In the genomic region with DNA sequence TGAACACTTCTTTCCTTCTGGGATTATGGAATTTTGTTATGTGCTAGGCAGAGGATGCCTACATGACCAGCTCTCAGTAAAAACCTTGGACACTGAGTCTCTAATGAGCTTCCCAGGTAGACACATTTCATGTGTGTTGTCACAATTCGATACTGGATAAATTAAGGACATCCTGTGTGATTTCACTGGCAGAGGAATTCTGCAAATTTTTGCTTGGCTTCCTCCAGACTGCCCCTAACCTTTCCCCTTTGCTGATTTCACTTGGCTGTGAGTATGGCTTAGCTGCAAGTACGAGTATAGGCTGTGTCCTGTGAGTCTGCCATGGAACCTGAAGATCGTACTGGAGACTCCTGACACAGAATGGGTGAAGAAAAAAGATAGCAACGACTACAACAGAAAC, we compare ENCODE assay signal across 22 cellular contexts. TPM values are rescaled to one million over a fixed set of nuclear protein-coding genes. Genes with fewer than 3 reads are reported as not detected.
DNase-seq lines count a peak whose midpoint lies in the region; ATAC-seq and TF ChIP-seq lines count a peak whose summit lies in the region.
"Had no signal": no experiment of that assay in that cellular context is flagged by ENCODE, and none has a peak within 500 bp of the region (broad histone marks: within the 10 kb centered on the region; RNA-seq: fewer than 3 reads in every experiment).

No MANE protein-coding gene starts in this region.

- H3K27ac ChIP-seq in HEK293 (ENCODE audit: extremely low read depth, low read depth, low read length) = no peak overlapping the region
- peak overlapping the region; percentile 8 to 55 for H3K27ac ChIP-seq in tibial artery
- H3K27ac ChIP-seq: 22Rv1, A549, C4-2B, HL-60 had no signal

- H3K36me3 ChIP-seq in HEK293 (ENCODE audit: control insufficient read depth in 2 of 2, insufficient read depth in 1 of 2, low read length in 2 of 2) = no peaks in the 10 kb centered on the region; a peak in 2 of 3 replicates
- H3K36me3 ChIP-seq in tibial artery = no peaks in the 10 kb centered on the region

- CTCF ChIA-PET in HEK293 (lab: Yijun Ruan, JAX) = interaction anchor here (0.5 to 1.6 kb wide), 2 partner anchors 36 to 68 kb away, joined by 4 to 5 read pairs; no protein-coding TSS in a partner anchor

- ATAC-seq in GM18867 (IDR thresholded peaks at IDR 0.05; ENCODE audit: unreplicated experiment) (no peak), GM21423 (IDR thresholded peaks at IDR 0.05; ENCODE audit: unreplicated experiment) (no peak)
- ATAC-seq: A549, GM12878, K562 had no signal

- intact Hi-C loops in tibial artery (cut with DNase I; ENCODE audit: low total_unique reads) = no loop called here

- no peaks in the 10 kb centered on the region for H3K27me3 ChIP-seq in tibial artery

- no peaks in the 10 kb centered on the region for H3K27me3 Mint-ChIP-seq in glutamatergic neuron (ENCODE audit: unreplicated experiment)
- H3K27me3 Mint-ChIP-seq: CD4-positive, alpha-beta T cell had no signal

- H3K36me3 Mint-ChIP-seq in glutamatergic neuron (ENCODE audit: unreplicated experiment) = peaks cover 9% of the 10 kb centered on the region

- no peak overlapping the region for H3K4me3 ChIP-seq in HEK293 (ENCODE audit: low read depth, low read length)
- H3K4me3 ChIP-seq in tibial artery = no peak overlapping the region
- H3K4me3 ChIP-seq: A549, GM12878, K562 had no signal

- POLR2A ChIA-PET in HEK293 (lab: Yijun Ruan, JAX) = no interaction called here

- H3K4me1 ChIP-seq in HEK293 (ENCODE audit: control insufficient read depth, insufficient read depth, low read length) (peaks cover 21% of the 10 kb centered on the region), tibial artery (peaks cover 0 to 31% (median 19%) of the 10 kb centered on the region in 4 donors)

- peak overlapping the region; percentile 33 for H3K27ac Mint-ChIP-seq in glutamatergic neuron (ENCODE audit: unreplicated experiment)
- H3K27ac Mint-ChIP-seq: CD4-positive, alpha-beta T cell; HFFc6 had no signal

- TF ChIP-seq CTCF in HEK293 (tag by site-specific recombination; IDR thresholded peaks at IDR 0.05) (no peak), glutamatergic neuron (IDR thresholded peaks at IDR 0.05; ENCODE audit: partially characterized antibody, unreplicated experiment) (no peak), tibial artery (IDR thresholded peaks at IDR 0.05) (no peak)

- peaks cover 6% of the 10 kb centered on the region for H3K9me3 Mint-ChIP-seq in glutamatergic neuron (ENCODE audit: unreplicated experiment)
- H3K9me3 Mint-ChIP-seq: CD4-positive, alpha-beta T cell had no signal

- H3K9me3 ChIP-seq in HEK293 (ENCODE audit: control insufficient read depth, insufficient read depth, low read depth, low read length) (no peaks in the 10 kb centered on the region), tibial artery (no peaks in the 10 kb centered on the region)
- H3K9me3 ChIP-seq: A549, Caco-2 had no signal

- no peak overlapping the region for H3K4me3 Mint-ChIP-seq in glutamatergic neuron (ENCODE audit: unreplicated experiment)
- H3K4me3 Mint-ChIP-seq: CD4-positive, alpha-beta T cell; HFFc6 had no signal

- peaks cover 18% of the 10 kb centered on the region for H3K4me1 Mint-ChIP-seq in glutamatergic neuron (ENCODE audit: low read depth, unreplicated experiment)

- DNase-seq in DMS 273 (lab: John Stamatoyannopoulos, UW; ENCODE audit: unreplicated experiment) (peak; percentile 54), DMS 273 treated with DMSO at 0.1 percent for 48 hours (lab: John Stamatoyannopoulos, UW) (no peak), glutamatergic neuron (no peak), tibial artery (no peak), NCI-H1436 treated with DMSO at 0.1 percent for 48 hours (lab: John Stamatoyannopoulos, UW) (no peak)
- DNase-seq: AML-193; Caco-2; CD4-positive, alpha-beta T cell; DMS79 treated with DMSO at 0.1 percent for 48 hours; GF-D8; HCEC 1CT; HFFc6; IMR-90 had no signal

TF ChIP-seq in HEK293, 187 proteins besides CTCF, POLR2A, EP300 and RAD21:
- TF ChIP-seq BCL11A (tag by site-specific recombination; IDR thresholded peaks at IDR 0.05; ENCODE audit: low read depth) = no peak
- TF ChIP-seq ZNF530 (tag by site-specific recombination; IDR thresholded peaks at IDR 0.05; ENCODE audit: low read depth) = peak; percentile 76; the same call in 1 of the 2 replicates
- TF ChIP-seq, protein P1, sequence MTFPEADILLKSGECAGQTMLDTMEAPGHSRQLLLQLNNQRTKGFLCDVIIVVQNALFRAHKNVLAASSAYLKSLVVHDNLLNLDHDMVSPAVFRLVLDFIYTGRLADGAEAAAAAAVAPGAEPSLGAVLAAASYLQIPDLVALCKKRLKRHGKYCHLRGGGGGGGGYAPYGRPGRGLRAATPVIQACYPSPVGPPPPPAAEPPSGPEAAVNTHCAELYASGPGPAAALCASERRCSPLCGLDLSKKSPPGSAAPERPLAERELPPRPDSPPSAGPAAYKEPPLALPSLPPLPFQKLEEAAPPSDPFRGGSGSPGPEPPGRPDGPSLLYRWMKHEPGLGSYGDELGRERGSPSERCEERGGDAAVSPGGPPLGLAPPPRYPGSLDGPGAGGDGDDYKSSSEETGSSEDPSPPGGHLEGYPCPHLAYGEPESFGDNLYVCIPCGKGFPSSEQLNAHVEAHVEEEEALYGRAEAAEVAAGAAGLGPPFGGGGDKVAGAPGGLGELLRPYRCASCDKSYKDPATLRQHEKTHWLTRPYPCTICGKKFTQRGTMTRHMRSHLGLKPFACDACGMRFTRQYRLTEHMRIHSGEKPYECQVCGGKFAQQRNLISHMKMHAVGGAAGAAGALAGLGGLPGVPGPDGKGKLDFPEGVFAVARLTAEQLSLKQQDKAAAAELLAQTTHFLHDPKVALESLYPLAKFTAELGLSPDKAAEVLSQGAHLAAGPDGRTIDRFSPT (tag by site-specific recombination; IDR thresholded peaks at IDR 0.05) = no peak
TF ChIP-seq in HEK293: peak in this region for 1.

RNA-seq across cellular contexts. Expression of gene MRPS27, which starts 47.6 kb away (rescaled TPM):
- 30.1 TPM for total RNA-seq in glutamatergic neuron (ENCODE audit: unreplicated experiment)

RNA-seq across cellular contexts. Expression of gene PTCD2, which starts 47.8 kb away (rescaled TPM):
- total RNA-seq in glutamatergic neuron (ENCODE audit: unreplicated experiment) = 6.7 TPM
